Comparison of ENCODE assay signal across 15 cellular contexts in the genomic region with DNA sequence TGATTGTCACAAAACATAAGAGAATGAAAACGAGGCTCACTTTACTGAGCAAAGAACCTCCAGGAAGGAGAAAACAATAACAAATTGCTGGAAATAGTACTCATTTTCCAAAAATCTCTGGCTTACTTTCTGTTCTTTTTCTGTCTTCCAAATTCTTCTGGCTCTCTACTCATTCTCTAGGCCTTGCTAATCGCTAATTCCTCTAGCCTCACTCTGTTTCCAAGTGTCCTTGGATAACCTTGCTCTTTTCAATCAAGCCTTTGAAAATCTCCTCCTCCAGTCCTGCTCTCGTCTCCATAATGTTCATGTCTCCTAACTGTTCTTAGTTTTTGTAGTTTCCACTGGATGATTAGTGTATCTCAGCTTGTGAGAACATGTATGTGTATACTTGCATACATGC.
DNase-seq lines count a peak whose midpoint lies in the region; ATAC-seq and TF ChIP-seq lines count a peak whose summit lies in the region.
"Had no signal": no experiment of that assay in that cellular context is flagged by ENCODE, and none has a peak within 500 bp of the region (broad histone marks: within the 10 kb centered on the region; RNA-seq: fewer than 3 reads in every experiment).

No MANE protein-coding gene starts in this region.

- H3F3A ChIP-seq in GM23248 (ENCODE audit: insufficient read depth), result 0 out of 2 replicates have a peak, but pooled peaks cover 14% of the 10 kb centered on the region

- TF ChIP-seq CTCF in coronary artery (IDR thresholded peaks at IDR 0.05) (no peak), testis (IDR thresholded peaks at IDR 0.05) (no peak), lower leg skin (IDR thresholded peaks at IDR 0.05) (no peak)

- peak overlapping the region; percentile 33; the same call in 1 of the 2 replicates for H2AFZ ChIP-seq in GM23248

- TF ChIP-seq POLR2A in testis (IDR thresholded peaks at IDR 0.05) (no peak), lower leg skin (IDR thresholded peaks at IDR 0.05) (no peak)

- intact Hi-C loops in right cardiac atrium (cut with DNase I), result loop anchor here in 2 of 4 donors (5.0 kb wide), 1 partner anchor 146 kb away; a partner anchor contains a TSS
- intact Hi-C loops in testis (cut with DNase I; ENCODE audit: low total_unique reads), result loop anchor here (5.0 kb wide), 1 partner anchor 146 kb away; a partner anchor contains a TSS
- intact Hi-C loops in lower leg skin (cut with DNase I; ENCODE audit: low total_unique reads), result no loop called here

- no peaks in the 10 kb centered on the region for H3K9me2 ChIP-seq in GM23248 (ENCODE audit: insufficient read depth)

- H3K36me3 ChIP-seq in GM23248 (ENCODE audit: low read depth), result no peaks in the 10 kb centered on the region
- no peaks in the 10 kb centered on the region for H3K36me3 ChIP-seq in testis (ENCODE audit: low read depth, missing control alignments)
- H3K36me3 ChIP-seq: BLaER1 had no signal

- in situ Hi-C loops in GM23248 (cut with MboI), result loop anchor here (10.0 kb wide), 1 partner anchor 138 kb away; no protein-coding TSS in a partner anchor

- no peak overlapping the region for H3K27ac ChIP-seq in GM23248
- H3K27ac ChIP-seq in coronary artery, result peak overlapping the region; percentile 17 to 62
- no peak overlapping the region for H3K27ac ChIP-seq in right cardiac atrium (ENCODE audit: low read length)
- peak overlapping the region; percentile 38 to 63 for H3K27ac ChIP-seq in testis
- H3K27ac ChIP-seq: BLaER1, KMS-11 had no signal

- no peaks in the 10 kb centered on the region for H4K20me1 ChIP-seq in GM23248 (ENCODE audit: insufficient read depth)
- H4K20me1 ChIP-seq: BLaER1 had no signal

- H3K79me2 ChIP-seq in GM23248 (ENCODE audit: insufficient read depth), result no peaks in the 10 kb centered on the region

- H3K27me3 ChIP-seq in GM23248 (replicated peaks; ENCODE audit: insufficient read depth) (no peaks in the 10 kb centered on the region), right cardiac atrium (ENCODE audit: control insufficient read depth, insufficient read depth) (no peaks in the 10 kb centered on the region), testis (no peaks in the 10 kb centered on the region)
- H3K27me3 ChIP-seq: BLaER1 had no signal

- H3K4me1 ChIP-seq in GM23248 (ENCODE audit: insufficient read depth) (peaks cover 23% of the 10 kb centered on the region), right cardiac atrium (ENCODE audit: control insufficient read depth, insufficient read depth, low read length) (peaks cover 8% of the 10 kb centered on the region), testis (peaks cover 42% of the 10 kb centered on the region)

- WGBS in GM23248 (ENCODE audit: low coverage in 1 of 2, low lambda C conversion rate in 2 of 2, missing lambda C conversion rate in 2 of 2), 2 experiments, result 19 to 23% methylated on average over 3 of the region's 3 CpGs
- WGBS in right cardiac atrium, result 27% methylated on average over 3 of the region's 3 CpGs
- 38 to 42% methylated on average over 3 of the region's 3 CpGs for WGBS in testis, 2 donors
- WGBS in lower leg skin, 2 donors, result 22 to 28% methylated on average over 3 of the region's 3 CpGs

- peak; percentile 37 for DNase-seq in GM23248
- DNase-seq in coronary artery (ENCODE audit: low spot score), result no peak
- no peak for DNase-seq in right cardiac atrium
- DNase-seq in testis, result peak; percentile 26
- DNase-seq in lower leg skin (ENCODE audit: low spot score in 2 of 2), result no peak
- no peak for DNase-seq in NCI-H446 treated with DMSO at 0.1 percent for 48 hours (lab: John Stamatoyannopoulos, UW)
- no peak for DNase-seq in NCI-H510A treated with DMSO at 0.1 percent for 48 hours (lab: John Stamatoyannopoulos, UW)
- DNase-seq: activated naive CD4-positive, alpha-beta T cell treated with anti-CD3 and anti-CD28 coated beads for 36 hours; DMS79 treated with DMSO at 0.1 percent for 48 hours; lower lobe of right lung; nephron progenitor cell; T-helper 17 cell had no signal

- peak overlapping the region; percentile 12 for H3K4me2 ChIP-seq in GM23248 (ENCODE audit: unreplicated experiment)
- H3K4me2 ChIP-seq: BLaER1, KMS-11 had no signal

- H3K9ac ChIP-seq in GM23248, result no peak overlapping the region
- H3K9ac ChIP-seq: BLaER1, KMS-11 had no signal

- H3K9me3 ChIP-seq in GM23248 (ENCODE audit: low read depth) (no peaks in the 10 kb centered on the region), right cardiac atrium (ENCODE audit: control insufficient read depth, low read length) (no peaks in the 10 kb centered on the region), testis (no peaks in the 10 kb centered on the region)
- H3K9me3 ChIP-seq: BLaER1, lower lobe of right lung had no signal

- no peak overlapping the region for H3K4me3 ChIP-seq in GM23248
- H3K4me3 ChIP-seq in coronary artery, result no peak overlapping the region
- no peak overlapping the region for H3K4me3 ChIP-seq in right cardiac atrium (ENCODE audit: low read length)
- no peak overlapping the region for H3K4me3 ChIP-seq in testis
- H3K4me3 ChIP-seq in lower leg skin (ENCODE audit: low read depth, poor library complexity, severe bottlenecking), result no peak overlapping the region
- H3K4me3 ChIP-seq: BLaER1, lower lobe of right lung had no signal

- peak; percentile 55 to 85 for ATAC-seq in right cardiac atrium
- ATAC-seq in GM21528 (IDR thresholded peaks at IDR 0.05; ENCODE audit: low FRiP score, unreplicated experiment), result no peak
- ATAC-seq: lower lobe of right lung had no signal

Comparison
In these comparisons a context has a peak if more than half of its experiments do, and no peak if none do; other contexts are left out.
1. DNase-seq: peak in GM23248 (single experiment) and testis (single experiment); none in coronary artery (single experiment), right cardiac atrium (0 of 3), lower leg skin (0 of 2), NCI-H446 treated with DMSO at 0.1 percent for 48 hours (single experiment) and NCI-H510A treated with DMSO at 0.1 percent for 48 hours (single experiment).
2. H3K27ac ChIP-seq: peak in coronary artery (2 of 2) and testis (2 of 2); none in GM23248 (single experiment) and right cardiac atrium (single experiment).